ENCODE assay signal across 21 cellular contexts in genomic region chrX:153939573-153939972, GRCh38. TPM values are rescaled to one million over a fixed set of nuclear protein-coding genes. Genes with fewer than 3 reads are reported as not detected.
DNase-seq lines count a peak whose midpoint lies in the region; TF ChIP-seq lines count a peak whose summit lies in the region.
"Had no signal": no experiment of that assay in that cellular context is flagged by ENCODE, and none has a peak within 500 bp of the region (broad histone marks: within the 10 kb centered on the region; RNA-seq: fewer than 3 reads in every experiment).

No MANE protein-coding gene starts in this region.

- POLR2A ChIA-PET in HEK293 (lab: Yijun Ruan, JAX) = interaction anchor here (1.0 to 2.2 kb wide), 4 partner anchors 12 to 173 kb away, joined by 3 to 29 read pairs (median 5); no protein-coding TSS in a partner anchor

- no peak overlapping the region for H3K27ac ChIP-seq in HEK293 (ENCODE audit: extremely low read depth, low read depth, low read length)
- no peak overlapping the region for H3K27ac ChIP-seq in transverse colon
- H3K27ac ChIP-seq: HL-60, Peyer's patch, SJSA1 had no signal

- in situ Hi-C loops in transverse colon (cut with MboI; ENCODE audit: low pct_ligation_motif_present in 1 of 4, low pct_unique_long_range_greater_than_20kb in 1 of 4, low sequenced_read_pairs in 3 of 4) = loop anchor here in 1 of 4 donors (25.0 kb wide), 2 partner anchors 152 to 977 kb away; partner anchors contain the start of genes IDH3G, SRPK3 and SSR4

- TF ChIP-seq CTCF in HEK293 (tag by site-specific recombination; IDR thresholded peaks at IDR 0.05) (no peak), transverse colon (IDR thresholded peaks at IDR 0.05) (no peak)

- H3K4me1 ChIP-seq in HEK293 (ENCODE audit: control insufficient read depth, insufficient read depth, low read length) (peaks cover 2% of the 10 kb centered on the region; the same call in 1 of the 2 replicates), transverse colon (peaks cover 3 to 10% (median 4%) of the 10 kb centered on the region in 4 donors)

- H3K36me3 ChIP-seq in HEK293 (ENCODE audit: control insufficient read depth in 2 of 2, insufficient read depth in 1 of 2, low read length in 2 of 2) = peaks cover 0 to 3% of the 10 kb centered on the region in 2 experiments; a peak in 2 of 3 replicates
- H3K36me3 ChIP-seq in transverse colon = no peaks in the 10 kb centered on the region
- H3K36me3 ChIP-seq: MG63, Peyer's patch had no signal

- DNase-seq in NCI-H345 (lab: John Stamatoyannopoulos, UW) (peak; percentile 45), NCI-H345 treated with DMSO at 0.1 percent for 48 hours (lab: John Stamatoyannopoulos, UW; ENCODE audit: unreplicated experiment) (no peak), NCI-H69 (lab: John Stamatoyannopoulos, UW) (peak; percentile 25), myocyte (ENCODE audit: low read depth) (peak; percentile 11), transverse colon (no peak), NCI-H128 (lab: John Stamatoyannopoulos, UW; ENCODE audit: unreplicated experiment) (no peak)
- no peak for DNase-seq in activated CD4-positive, CD25-positive, alpha-beta regulatory T cell treated with anti-CD3 and anti-CD28 coated beads, Interleukin-2, amount 50 U/mL, for 72 hours
- DNase-seq: Calu3; CD4-positive, alpha-beta T cell; GOT3; Kasumi-1; MG63; NCI-H1092; NCI-H1694; NCI-H2081 treated with DMSO at 0.1 percent for 48 hours; NCI-H2227 treated with DMSO at 0.1 percent for 48 hours; NCI-H526 treated with DMSO at 0.1 percent for 48 hours; Peyer's patch had no signal

- H3K4me3 ChIP-seq in HEK293 (ENCODE audit: low read depth, low read length) = no peak overlapping the region
- H3K4me3 ChIP-seq in transverse colon = no peak overlapping the region
- H3K4me3 ChIP-seq: MG63, Peyer's patch, SJSA1 had no signal

- TF ChIP-seq EP300 in transverse colon (IDR thresholded peaks at IDR 0.05; ENCODE audit: low read depth) = no peak

- 64% methylated on average over 7 of the region's 7 CpGs; no CpG with 5 or more reads in 1 of the 2 donors for WGBS in transverse colon (ENCODE audit: low coverage in 1 of 2), 2 donors

- CTCF ChIA-PET in HEK293 (lab: Yijun Ruan, JAX) = interaction anchor here (0.8 to 14.7 kb wide), 8 partner anchors 9 to 479 kb away, joined by 3 to 267 read pairs (median 4); partner anchors contain the start of gene RENBP

- intact Hi-C loops in transverse colon (cut with DNase I; ENCODE audit: low total_unique reads) = no loop called here

- H3K27me3 ChIP-seq in transverse colon = no peaks in the 10 kb centered on the region
- H3K27me3 ChIP-seq: MG63, Peyer's patch, SJSA1 had no signal

- TF ChIP-seq POLR2A in transverse colon (IDR thresholded peaks at IDR 0.05) = no peak

- H3K9me3 ChIP-seq in HEK293 (ENCODE audit: control insufficient read depth, insufficient read depth, low read depth, low read length) (no peaks in the 10 kb centered on the region), transverse colon (no peaks in the 10 kb centered on the region)
- H3K9me3 ChIP-seq: MG63, Peyer's patch, SJSA1 had no signal

TF ChIP-seq in HEK293, 187 proteins besides CTCF, POLR2A, EP300 and RAD21:
- TF ChIP-seq ZIC2 (tag by site-specific recombination; IDR thresholded peaks at IDR 0.05) = peak; percentile 94
- TF ChIP-seq KLF1 (tag by site-specific recombination; IDR thresholded peaks at IDR 0.05) = peak; percentile 93
- peak; percentile 28; the same call in 1 of the 2 replicates for TF ChIP-seq GLIS2 (tag by site-specific recombination; IDR thresholded peaks at IDR 0.05)
- 0 out of 2 replicates have a peak, but pooled peaks have one; percentile 11 for TF ChIP-seq ZNF398 (tag by site-specific recombination; IDR thresholded peaks at IDR 0.05)
- peak; percentile 93 for TF ChIP-seq GLIS1 (tag by site-specific recombination; IDR thresholded peaks at IDR 0.05)
- TF ChIP-seq MEIS1 (CRISPR knock-in tag; IDR thresholded peaks at IDR 0.05; ENCODE audit: borderline replicate concordance) = no peak
- peak; percentile 25; the same call in 1 of the 2 replicates for TF ChIP-seq ZNF600 (tag by site-specific recombination; IDR thresholded peaks at IDR 0.05)
- TF ChIP-seq ZNF10 (tag by site-specific recombination; IDR thresholded peaks at IDR 0.05) = no peak
- TF ChIP-seq, protein P1, sequence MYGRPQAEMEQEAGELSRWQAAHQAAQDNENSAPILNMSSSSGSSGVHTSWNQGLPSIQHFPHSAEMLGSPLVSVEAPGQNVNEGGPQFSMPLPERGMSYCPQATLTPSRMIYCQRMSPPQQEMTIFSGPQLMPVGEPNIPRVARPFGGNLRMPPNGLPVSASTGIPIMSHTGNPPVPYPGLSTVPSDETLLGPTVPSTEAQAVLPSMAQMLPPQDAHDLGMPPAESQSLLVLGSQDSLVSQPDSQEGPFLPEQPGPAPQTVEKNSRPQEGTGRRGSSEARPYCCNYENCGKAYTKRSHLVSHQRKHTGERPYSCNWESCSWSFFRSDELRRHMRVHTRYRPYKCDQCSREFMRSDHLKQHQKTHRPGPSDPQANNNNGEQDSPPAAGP (tag by site-specific recombination; IDR thresholded peaks at IDR 0.05) = peak; percentile 94

RNA-seq across cellular contexts. Expression of gene NAA10, which starts 4.7 kb away (rescaled TPM):
- total RNA-seq in myocyte (120 and 132 TPM in 2 replicates), transverse colon (10 to 100 TPM; 29.9 to 57.2 (median 47.4) TPM)
- 150 TPM for polyA plus RNA-seq in myocyte (2012)

RNA-seq across cellular contexts. Expression of gene RENBP, which starts 4.9 kb away (rescaled TPM):
- total RNA-seq in myocyte = 2.5 and 2.7 TPM in 2 replicates
- 4.0 TPM for polyA plus RNA-seq in myocyte (2012)
- total RNA-seq in transverse colon = 10 to 100 TPM in 1 of 4 donors, 1 to 10 TPM in 2, not detected in 1; 4.6 to 13.1 (median 7.2) TPM

RNA-seq across cellular contexts. Expression of gene ARHGAP4, which starts 13.5 kb away (rescaled TPM):
- total RNA-seq in myocyte = 12.8 and 18.2 TPM in 2 replicates
- polyA plus RNA-seq in myocyte (2012) = 4.8 TPM
- 10 to 100 TPM; 44.9 to 52.4 (median 49.9) TPM for total RNA-seq in transverse colon

RNA-seq across cellular contexts. Expression of gene HCFC1, which starts 32.0 kb away (rescaled TPM):
- total RNA-seq in myocyte (27.1 and 33.8 TPM in 2 replicates), transverse colon (10 to 100 TPM; 34.0 to 68.5 (median 49.8) TPM)
- 21.8 TPM for polyA plus RNA-seq in myocyte (2012)

RNA-seq across cellular contexts. Expression of gene TMEM187, which starts 33.0 kb away (rescaled TPM):
- total RNA-seq in myocyte (10.9 and 11.9 TPM in 2 replicates), transverse colon (10 to 100 TPM in 1 of 4 donors, 1 to 10 TPM in 3; 1.6 to 11.2 (median 5.5) TPM)
- 10.4 TPM for polyA plus RNA-seq in myocyte (2012)

Comparison
In these comparisons a context has a peak if more than half of its experiments do, and no peak if none do; other contexts are left out.
1. DNase-seq: peak in NCI-H345 (single experiment), NCI-H69 (single experiment) and myocyte (single experiment); none in NCI-H345 treated with DMSO at 0.1 percent for 48 hours (single experiment), transverse colon (single experiment), NCI-H128 (single experiment) and activated CD4-positive, CD25-positive, alpha-beta regulatory T cell treated with anti-CD3 and anti-CD28 coated beads, Interleukin-2, amount 50 U/mL, for 72 hours (single experiment).